In genomic region chr6:7899889-7900213, GRCh38 we compare ENCODE assay signal across 29 cellular contexts.
"Had no signal": no experiment of that assay in that cellular context is flagged by ENCODE, and none has a peak within 500 bp of the region (broad histone marks: within the 10 kb centered on the region; RNA-seq: fewer than 3 reads in every experiment).

No MANE protein-coding gene starts in this region.

- H3K4me1 ChIP-seq: ascending aorta, foreskin keratinocyte, left lung had no signal

- H3K9me3 ChIP-seq: ascending aorta, esophagus muscularis mucosa, heart right ventricle, left lung, lower lobe of right lung, neutrophil, upper lobe of right lung had no signal

- H3K9me3 Mint-ChIP-seq: activated CD4-positive, alpha-beta memory T cell treated with anti-CD3 and anti-CD28 coated beads for 36 hours; activated CD4-positive, alpha-beta T cell treated with anti-CD3 and anti-CD28 coated beads, Interleukin-2, amount 10 ng/mL, durations not matched to agents 24 days and 14 days; activated naive CD4-positive, alpha-beta T cell treated with anti-CD3 and anti-CD28 coated beads for 36 hours; activated naive CD8-positive, alpha-beta T cell treated with anti-CD3 and anti-CD28 coated beads, Interleukin-2, amount 10 ng/mL, durations not matched to agents 7 days and 5 days; activated T-helper 1 cell treated with anti-CD3 and anti-CD28 coated beads, Interleukin-12 subunit alpha, Interleukin-12 subunit beta, Interleukin-2, Interleukin-4 antibody, amounts not matched to agents 30 ng/mL and 10 ng/mL and 1 ng/mL, durations not matched to agents 14 hours and 24 hours and 36 hours; natural killer cell treated with Interleukin-12 subunit alpha and Interleukin-12 subunit beta and Interleukin-15 and Interleukin-18, amount 100 ng/mL, for 72 hours; stimulated activated memory B cell treated with anti-CD40 and anti-IgM and Interleukin-4, amounts not matched to agents 10 μg/mL and 1 μg/mL and 100 μg/mL, for 72 hours; stimulated activated naive CD8-positive, alpha-beta T cell treated with anti-CD3 and anti-CD28 coated beads, Interleukin-15, amount 100 ng/mL, for 72 hours had no signal

- H3K4me1 Mint-ChIP-seq: activated naive CD8-positive, alpha-beta T cell treated with anti-CD3 and anti-CD28 coated beads, Interleukin-2, amount 10 ng/mL, durations not matched to agents 7 days and 5 days; stimulated activated naive CD8-positive, alpha-beta T cell treated with anti-CD3 and anti-CD28 coated beads, Interleukin-15, amount 100 ng/mL, for 72 hours had no signal

- H3K27ac ChIP-seq: ascending aorta, brain microvascular endothelial cell, esophagus muscularis mucosa, foreskin keratinocyte, heart right ventricle, left lung, lower lobe of right lung, neutrophil, upper lobe of right lung had no signal

- H3K27me3 Mint-ChIP-seq: activated CD4-positive, alpha-beta memory T cell treated with anti-CD3 and anti-CD28 coated beads for 36 hours; activated CD4-positive, alpha-beta T cell treated with anti-CD3 and anti-CD28 coated beads, Interleukin-2, amount 10 ng/mL, durations not matched to agents 24 days and 14 days; activated naive CD8-positive, alpha-beta T cell treated with anti-CD3 and anti-CD28 coated beads, Interleukin-2, amount 10 ng/mL, durations not matched to agents 7 days and 5 days; natural killer cell treated with Interleukin-12 subunit alpha and Interleukin-12 subunit beta and Interleukin-15 and Interleukin-18, amount 100 ng/mL, for 72 hours; stimulated activated memory B cell treated with anti-CD40 and anti-IgM and Interleukin-4, amounts not matched to agents 10 μg/mL and 1 μg/mL and 100 μg/mL, for 72 hours; stimulated activated naive CD8-positive, alpha-beta T cell treated with anti-CD3 and anti-CD28 coated beads, Interleukin-15, amount 100 ng/mL, for 72 hours had no signal

- H3K27ac Mint-ChIP-seq: activated CD4-positive, alpha-beta memory T cell treated with anti-CD3 and anti-CD28 coated beads for 36 hours; activated CD4-positive, alpha-beta T cell treated with anti-CD3 and anti-CD28 coated beads, Interleukin-2, amount 10 ng/mL, durations not matched to agents 24 days and 14 days; activated naive CD4-positive, alpha-beta T cell treated with anti-CD3 and anti-CD28 coated beads for 36 hours; activated naive CD8-positive, alpha-beta T cell treated with anti-CD3 and anti-CD28 coated beads, Interleukin-2, amount 10 ng/mL, durations not matched to agents 7 days and 5 days; activated T-helper 1 cell treated with anti-CD3 and anti-CD28 coated beads, Interleukin-12 subunit alpha, Interleukin-12 subunit beta, Interleukin-2, Interleukin-4 antibody, amounts not matched to agents 30 ng/mL and 10 ng/mL and 1 ng/mL, durations not matched to agents 14 hours and 24 hours and 36 hours; natural killer cell treated with Interleukin-12 subunit alpha and Interleukin-12 subunit beta and Interleukin-15 and Interleukin-18, amount 100 ng/mL, for 72 hours; stimulated activated naive CD8-positive, alpha-beta T cell treated with anti-CD3 and anti-CD28 coated beads, Interleukin-15, amount 100 ng/mL, for 72 hours had no signal

- H3K4me2 ChIP-seq: smooth muscle cell had no signal

- H3K4me3 ChIP-seq: ascending aorta, esophagus muscularis mucosa, heart right ventricle, left lung, lower lobe of right lung, smooth muscle cell, upper lobe of right lung had no signal

- DNase-seq: activated CD4-positive, alpha-beta memory T cell treated with anti-CD3 and anti-CD28 coated beads for 36 hours; activated CD4-positive, alpha-beta T cell treated with anti-CD3 and anti-CD28 coated beads, Interleukin-2, amount 10 ng/mL, durations not matched to agents 24 days and 14 days; activated CD4-positive, CD25-positive, alpha-beta regulatory T cell treated with anti-CD3 and anti-CD28 coated beads, Interleukin-2, amount 50 U/mL, for 72 hours; activated CD8-positive, alpha-beta memory T cell treated with anti-CD3 and anti-CD28 coated beads, Interleukin-2, amount 50 U/mL, for 4 hours; activated effector memory CD4-positive, alpha-beta T cell treated with anti-CD3 and anti-CD28 coated beads, Interleukin-2, amount 50 U/mL, for 16 hours; activated naive CD4-positive, alpha-beta T cell treated with anti-CD3 and anti-CD28 coated beads for 36 hours; activated naive CD8-positive, alpha-beta T cell treated with anti-CD3 and anti-CD28 coated beads, Interleukin-2, amount 10 ng/mL, durations not matched to agents 7 days and 5 days; activated T-cell treated with anti-CD3 and anti-CD28 coated beads, Interleukin-2, amount 50 U/mL, for 1 hour; brain microvascular endothelial cell; caudate nucleus; cortex of kidney; foreskin keratinocyte; heart right ventricle; left lung; lower lobe of right lung; stimulated activated CD4-positive, alpha-beta T cell treated with anti-CD3 and anti-CD28 coated beads, Interleukin-1b, Interleukin-23, amount 100 ng/mL, for 48 hours; stimulated activated CD4-positive, alpha-beta T cell treated with anti-CD3 and anti-CD28 coated beads, Interleukin-4, amount 100 ng/mL, for 4 hours; stimulated activated CD8-positive, alpha-beta memory T cell treated with anti-CD3 and anti-CD28 coated beads, Interleukin-4, amount 100 ng/mL, for 48 hours; stimulated activated naive CD8-positive, alpha-beta T cell treated with anti-CD3 and anti-CD28 coated beads, Interleukin-15, amount 100 ng/mL, for 72 hours; substantia nigra; T-helper 2 cell; upper lobe of right lung had no signal

- H3K4me3 Mint-ChIP-seq: activated CD4-positive, alpha-beta memory T cell treated with anti-CD3 and anti-CD28 coated beads for 36 hours; activated CD4-positive, alpha-beta T cell treated with anti-CD3 and anti-CD28 coated beads, Interleukin-2, amount 10 ng/mL, durations not matched to agents 24 days and 14 days; activated naive CD4-positive, alpha-beta T cell treated with anti-CD3 and anti-CD28 coated beads for 36 hours; activated naive CD8-positive, alpha-beta T cell treated with anti-CD3 and anti-CD28 coated beads, Interleukin-2, amount 10 ng/mL, durations not matched to agents 7 days and 5 days; activated T-helper 1 cell treated with anti-CD3 and anti-CD28 coated beads, Interleukin-12 subunit alpha, Interleukin-12 subunit beta, Interleukin-2, Interleukin-4 antibody, amounts not matched to agents 30 ng/mL and 10 ng/mL and 1 ng/mL, durations not matched to agents 14 hours and 24 hours and 36 hours; natural killer cell treated with Interleukin-12 subunit alpha and Interleukin-12 subunit beta and Interleukin-15 and Interleukin-18, amount 100 ng/mL, for 72 hours; stimulated activated memory B cell treated with anti-CD40 and anti-IgM and Interleukin-4, amounts not matched to agents 10 μg/mL and 1 μg/mL and 100 μg/mL, for 72 hours; stimulated activated naive CD8-positive, alpha-beta T cell treated with anti-CD3 and anti-CD28 coated beads, Interleukin-15, amount 100 ng/mL, for 72 hours had no signal

- H3K27me3 ChIP-seq: ascending aorta, brain microvascular endothelial cell, esophagus muscularis mucosa, foreskin keratinocyte, heart right ventricle, left lung, neutrophil, upper lobe of right lung had no signal

- ATAC-seq: foreskin keratinocyte; heart right ventricle; left lung; lower lobe of right lung; natural killer cell treated with Interleukin-12 subunit alpha and Interleukin-12 subunit beta and Interleukin-15 and Interleukin-18, amount 100 ng/mL, for 72 hours; stimulated activated naive CD8-positive, alpha-beta T cell treated with anti-CD3 and anti-CD28 coated beads, Interleukin-15, amount 100 ng/mL, for 72 hours; upper lobe of right lung had no signal
